In the genomic region with DNA sequence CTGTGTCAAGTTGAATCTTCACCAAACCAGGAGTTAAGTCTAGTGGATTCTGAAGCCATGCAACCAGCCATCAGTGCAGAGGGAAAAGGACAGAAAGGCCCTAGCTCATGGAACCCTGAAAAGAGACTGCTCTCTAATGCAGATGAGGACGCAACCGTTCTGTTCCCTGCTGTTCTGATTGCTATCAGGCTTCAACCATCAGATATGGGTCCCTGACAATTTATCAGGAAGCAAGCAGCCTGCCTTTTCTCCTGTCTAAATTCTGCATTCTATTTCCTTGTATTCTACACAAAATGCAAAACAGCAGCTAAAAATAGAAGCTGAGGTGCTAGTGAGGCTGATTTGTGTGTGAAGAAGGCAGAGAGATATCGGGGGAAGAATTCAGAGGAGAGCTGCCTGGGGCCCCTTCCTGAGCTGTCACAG, we compare ENCODE assay signal across 18 cellular contexts.
DNase-seq lines count a peak whose midpoint lies in the region; ATAC-seq and TF ChIP-seq lines count a peak whose summit lies in the region.
"Had no signal": no experiment of that assay in that cellular context is flagged by ENCODE, and none has a peak within 500 bp of the region (broad histone marks: within the 10 kb centered on the region; RNA-seq: fewer than 3 reads in every experiment).

No MANE protein-coding gene starts in this region.

- H3K4me3 ChIP-seq in HL-60 (replicated peaks; ENCODE audit: insufficient read depth, low read length) = no peak overlapping the region
- no peak overlapping the region for H3K4me3 ChIP-seq in stomach
- H3K4me3 ChIP-seq: adrenal gland, colonic mucosa, heart left ventricle had no signal

- H3K4me1 ChIP-seq in stomach = peaks cover 4 to 58% (median 22%) of the 10 kb centered on the region in 4 donors
- H3K4me1 ChIP-seq: colonic mucosa had no signal

- H3K4me1 Mint-ChIP-seq in stimulated activated naive B cell treated with anti-CD40 and anti-IgM and Interleukin-4, amounts not matched to agents 10 μg/mL and 1 μg/mL and 100 μg/mL, for 72 hours = peaks cover 13 to 19% of the 10 kb centered on the region in 2 donors
- H3K4me1 Mint-ChIP-seq: activated CD4-positive, alpha-beta T cell treated with anti-CD3 and anti-CD28 coated beads, Interleukin-2, amount 10 ng/mL, durations not matched to agents 7 days and 5 days had no signal

- no peaks in the 10 kb centered on the region for H3K9me3 ChIP-seq in stomach
- H3K9me3 ChIP-seq: adrenal gland, colonic mucosa, heart left ventricle had no signal

- H3K36me3 Mint-ChIP-seq in stimulated activated naive B cell treated with anti-CD40 and anti-IgM and Interleukin-4, amounts not matched to agents 10 μg/mL and 1 μg/mL and 100 μg/mL, for 72 hours = no peaks in the 10 kb centered on the region

- TF ChIP-seq CTCF in HL-60 (IDR thresholded peaks at IDR 0.05; ENCODE audit: insufficient read depth, low read length) (no peak), stomach (IDR thresholded peaks at IDR 0.05) (no peak)

- no peak for DNase-seq in HL-60 (ENCODE audit: low read depth in 1 of 2, low spot score in 1 of 2)
- DNase-seq in SK-N-DZ (ENCODE audit: low spot score) = peak; percentile 34
- DNase-seq in erythroblast (lab: John Stamatoyannopoulos, UW) = peak; percentile 43 to 63
- DNase-seq in stimulated activated naive B cell treated with anti-CD40 and anti-IgM and Interleukin-4, amounts not matched to agents 10 μg/mL and 1 μg/mL and 100 μg/mL, for 72 hours = no peak
- no peak for DNase-seq in NCI-H524 (lab: John Stamatoyannopoulos, UW)
- DNase-seq in stomach = no peak
- DNase-seq in D341Med (ENCODE audit: low spot score) = no peak
- DNase-seq: activated CD4-positive, alpha-beta T cell treated with anti-CD3 and anti-CD28 coated beads, Interleukin-2, amount 10 ng/mL, durations not matched to agents 7 days and 5 days; activated T-cell treated with anti-CD3 and anti-CD28 coated beads, Interleukin-2, amount 50 U/mL, for 4 hours; adrenal gland; C1 segment of cervical spinal cord; colonic mucosa; heart left ventricle; kidney; midbrain; NCI-H1930; NCI-H524 treated with DMSO at 0.1 percent for 48 hours; stimulated activated naive CD8-positive, alpha-beta T cell treated with anti-CD3 and anti-CD28 coated beads, Interleukin-15, Interleukin-2, amounts not matched to agents 100 U/mL and 50 U/mL, for 24 hours had no signal

- TF ChIP-seq EP300 in stomach (IDR thresholded peaks at IDR 0.05) = no peak

- intact Hi-C loops in stomach (cut with DNase I; ENCODE audit: low total_unique reads) = no loop called here

- peaks cover 22 to 23% of the 10 kb centered on the region in 2 donors for H3K27me3 Mint-ChIP-seq in stimulated activated naive B cell treated with anti-CD40 and anti-IgM and Interleukin-4, amounts not matched to agents 10 μg/mL and 1 μg/mL and 100 μg/mL, for 72 hours
- H3K27me3 Mint-ChIP-seq: activated CD4-positive, alpha-beta T cell treated with anti-CD3 and anti-CD28 coated beads, Interleukin-2, amount 10 ng/mL, durations not matched to agents 7 days and 5 days had no signal

- H3K27me3 ChIP-seq in HL-60 (ENCODE audit: insufficient read depth, poor library complexity, severe bottlenecking) (no peaks in the 10 kb centered on the region), stomach (no peaks in the 10 kb centered on the region)
- H3K27me3 ChIP-seq: adrenal gland, colonic mucosa, heart left ventricle had no signal

- peak overlapping the region; percentile 9 for H3K27ac Mint-ChIP-seq in stimulated activated naive B cell treated with anti-CD40 and anti-IgM and Interleukin-4, amounts not matched to agents 10 μg/mL and 1 μg/mL and 100 μg/mL, for 72 hours
- H3K27ac Mint-ChIP-seq: activated CD4-positive, alpha-beta T cell treated with anti-CD3 and anti-CD28 coated beads, Interleukin-2, amount 10 ng/mL, durations not matched to agents 7 days and 5 days had no signal

- H3K4me3 Mint-ChIP-seq in stimulated activated naive B cell treated with anti-CD40 and anti-IgM and Interleukin-4, amounts not matched to agents 10 μg/mL and 1 μg/mL and 100 μg/mL, for 72 hours = no peak overlapping the region
- H3K4me3 Mint-ChIP-seq: activated CD4-positive, alpha-beta T cell treated with anti-CD3 and anti-CD28 coated beads, Interleukin-2, amount 10 ng/mL, durations not matched to agents 7 days and 5 days; activated T-cell treated with anti-CD3 and anti-CD28 coated beads, Interleukin-2, amount 50 U/mL, for 4 hours had no signal

- WGBS in stomach, 5 donors = 36 to 57% (median 40%) methylated on average over 3 of the region's 3 CpGs

- TF ChIP-seq POLR2A in erythroblast (IDR thresholded peaks at IDR 0.05; ENCODE audit: low read length) = no peak
- TF ChIP-seq POLR2A in stomach (IDR thresholded peaks at IDR 0.05) = no peak

- ATAC-seq in stimulated activated naive B cell treated with anti-CD40 and anti-IgM and Interleukin-4, amounts not matched to agents 10 μg/mL and 1 μg/mL and 100 μg/mL, for 72 hours (replicated peaks) = no peak
- ATAC-seq: activated T-cell treated with anti-CD3 and anti-CD28 coated beads, Interleukin-2, amount 50 U/mL, for 4 hours; heart left ventricle; stimulated activated naive CD8-positive, alpha-beta T cell treated with anti-CD3 and anti-CD28 coated beads, Interleukin-15, Interleukin-2, amounts not matched to agents 100 U/mL and 50 U/mL, for 24 hours had no signal

- H3K9me3 Mint-ChIP-seq in stimulated activated naive B cell treated with anti-CD40 and anti-IgM and Interleukin-4, amounts not matched to agents 10 μg/mL and 1 μg/mL and 100 μg/mL, for 72 hours = no peaks in the 10 kb centered on the region
- H3K9me3 Mint-ChIP-seq: activated CD4-positive, alpha-beta T cell treated with anti-CD3 and anti-CD28 coated beads, Interleukin-2, amount 10 ng/mL, durations not matched to agents 7 days and 5 days; activated T-cell treated with anti-CD3 and anti-CD28 coated beads, Interleukin-2, amount 50 U/mL, for 4 hours had no signal

- no peaks in the 10 kb centered on the region for H3K36me3 ChIP-seq in stomach
- H3K36me3 ChIP-seq: adrenal gland, colonic mucosa, heart left ventricle had no signal

- H3K27ac ChIP-seq in HL-60 (replicated peaks) (0 out of 2 replicates have a peak overlapping the region, but pooled peaks have one; percentile 3), stomach (no peak overlapping the region)
- H3K27ac ChIP-seq: adrenal gland, colonic mucosa had no signal

Comparison
In these comparisons a context has a peak if more than half of its experiments do, and no peak if none do; other contexts are left out.
1. DNase-seq: peak in SK-N-DZ (single experiment) and erythroblast (2 of 2); none in HL-60 (0 of 2), stimulated activated naive B cell treated with anti-CD40 and anti-IgM and Interleukin-4, amounts not matched to agents 10 μg/mL and 1 μg/mL and 100 μg/mL, for 72 hours (single experiment), NCI-H524 (0 of 2), stomach (single experiment) and D341Med (single experiment).